ENCODE assay signal across 1 cellular context in the genomic region with DNA sequence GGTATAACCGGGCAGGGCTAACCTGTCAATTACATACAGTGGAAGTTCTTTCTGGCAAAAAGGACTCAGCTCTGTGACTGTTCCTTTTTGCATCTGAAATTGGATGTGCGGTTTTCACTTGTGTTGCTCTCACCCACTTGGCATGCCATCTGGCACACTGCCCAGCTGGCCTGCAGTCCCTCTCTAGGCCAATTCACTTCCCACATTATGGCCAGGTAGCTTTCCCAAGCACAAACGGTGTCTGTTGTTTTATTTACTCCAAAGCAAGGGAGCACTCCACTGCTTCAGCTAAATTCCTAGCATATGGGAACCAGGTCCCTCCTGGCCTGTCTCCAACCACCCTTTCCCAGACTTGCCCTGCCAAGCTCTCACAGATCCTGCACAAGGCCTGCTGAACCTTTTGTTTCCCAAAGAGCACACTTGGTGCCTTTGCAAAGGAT.
TF ChIP-seq lines count a peak whose summit lies in the region.

No MANE protein-coding gene starts in this region.

TF ChIP-seq in HepG2, 621 proteins besides CTCF, POLR2A, EP300 and RAD21 (continued from another document):
- TF ChIP-seq, protein P1, sequence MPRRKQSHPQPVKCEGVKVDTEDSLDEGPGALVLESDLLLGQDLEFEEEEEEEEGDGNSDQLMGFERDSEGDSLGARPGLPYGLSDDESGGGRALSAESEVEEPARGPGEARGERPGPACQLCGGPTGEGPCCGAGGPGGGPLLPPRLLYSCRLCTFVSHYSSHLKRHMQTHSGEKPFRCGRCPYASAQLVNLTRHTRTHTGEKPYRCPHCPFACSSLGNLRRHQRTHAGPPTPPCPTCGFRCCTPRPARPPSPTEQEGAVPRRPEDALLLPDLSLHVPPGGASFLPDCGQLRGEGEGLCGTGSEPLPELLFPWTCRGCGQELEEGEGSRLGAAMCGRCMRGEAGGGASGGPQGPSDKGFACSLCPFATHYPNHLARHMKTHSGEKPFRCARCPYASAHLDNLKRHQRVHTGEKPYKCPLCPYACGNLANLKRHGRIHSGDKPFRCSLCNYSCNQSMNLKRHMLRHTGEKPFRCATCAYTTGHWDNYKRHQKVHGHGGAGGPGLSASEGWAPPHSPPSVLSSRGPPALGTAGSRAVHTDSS (CRISPR knock-in tag; conservative IDR thresholded peaks at IDR 0.05) = no peak
